Comparison of ENCODE assay signal across 33 cellular contexts in the genomic region with DNA sequence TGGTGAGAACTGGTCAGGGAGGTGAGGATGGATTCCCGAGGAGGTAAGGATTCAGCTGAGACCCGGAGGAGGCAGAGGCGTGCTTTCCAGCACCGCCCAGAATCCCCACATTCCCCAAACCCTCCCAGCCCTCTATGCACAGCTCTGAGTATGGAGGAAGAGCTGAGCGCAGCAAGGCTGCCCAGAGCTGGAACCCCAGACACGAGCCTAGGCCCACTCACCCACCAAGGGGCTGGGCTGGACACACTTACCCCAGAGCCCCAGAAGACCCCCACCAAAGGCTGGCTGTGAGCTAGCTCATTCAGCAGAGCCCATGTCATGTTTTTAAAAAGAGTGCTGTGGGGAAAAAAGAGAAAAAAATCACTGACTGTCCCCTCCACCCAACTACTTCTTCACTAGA.
"Had no signal": no experiment of that assay in that cellular context is flagged by ENCODE, and none has a peak within 500 bp of the region (broad histone marks: within the 10 kb centered on the region; RNA-seq: fewer than 3 reads in every experiment).

No MANE protein-coding gene starts in this region.

- H3K9me3 ChIP-seq: ascending aorta had no signal

- H3K27ac ChIP-seq: ascending aorta, cardiac muscle cell, KMS-11, PC-9, VCaP had no signal

- DNase-seq: activated B cell treated with CpG ODN at 0.5 μM for 24 hours; activated CD4-positive, alpha-beta memory T cell treated with anti-CD3 and anti-CD28 coated beads for 36 hours; activated CD4-positive, alpha-beta T cell treated with anti-CD3 and anti-CD28 coated beads for 4 hours; activated CD4-positive, alpha-beta T cell treated with anti-CD3 and anti-CD28 coated beads, Interleukin-2, amount 50 U/mL, for 1 hour; activated CD4-positive, CD25-positive, alpha-beta regulatory T cell treated with anti-CD3 and anti-CD28 coated beads, Interleukin-2, amount 50 U/mL, for 72 hours; activated CD8-positive, alpha-beta memory T cell treated with anti-CD3 and anti-CD28 coated beads, Interleukin-2, amount 10 ng/mL, durations not matched to agents 7 days and 5 days; activated gamma-delta T cell; activated naive CD4-positive, alpha-beta T cell treated with Interleukin-2 at 50 U/mL for 16 hours; activated naive CD8-positive, alpha-beta T cell treated with anti-CD3 and anti-CD28 coated beads, Interleukin-2, amount 10 ng/mL, durations not matched to agents 7 days and 5 days; amygdala; NCI-H1092 treated with DMSO at 0.1 percent for 48 hours; NCI-H1417; NCI-H146; NCI-H187; NCI-H2029 treated with DMSO at 0.1 percent for 48 hours; NCI-H2107; NCI-H2171; NCI-H510A; NCI-H526; NCI-H748 treated with DMSO at 0.1 percent for 48 hours; NK-92 treated with Interleukin-12 subunit alpha and Interleukin-12 subunit beta, amount 100 ng/mL, for 24 hours; PC-9; Right ventricle myocardium superior; SW 1271; T-helper 1 cell; T-helper 2 cell; T-helper 9 cell had no signal

- H3K4me1 ChIP-seq: ascending aorta had no signal

- H3K27me3 ChIP-seq: ascending aorta, cardiac muscle cell had no signal

- H3K9me3 Mint-ChIP-seq: activated B cell treated with CpG ODN at 0.5 μM for 24 hours; activated CD4-positive, alpha-beta memory T cell treated with anti-CD3 and anti-CD28 coated beads for 36 hours; activated naive CD4-positive, alpha-beta T cell treated with anti-CD3 and anti-CD28 coated beads, Interleukin-2, amount 50 U/mL, for 24 hours; activated naive CD8-positive, alpha-beta T cell treated with anti-CD3 and anti-CD28 coated beads, Interleukin-2, amount 10 ng/mL, durations not matched to agents 7 days and 5 days; activated T-helper 2 cell treated with anti-CD3 and anti-CD28 coated beads, Interferon-gamma antibody, Interleukin-2, Interleukin-4, amounts not matched to agents 10 μg/mL and 5 μg/mL and 100 μg/mL, durations not matched to agents 14 hours and 24 hours and 36 hours had no signal

- H3K4me3 ChIP-seq: ascending aorta, cardiac muscle cell, PC-9 had no signal

- ATAC-seq: activated CD8-positive, alpha-beta memory T cell treated with anti-CD3 and anti-CD28 coated beads, Interleukin-2, amount 10 ng/mL, durations not matched to agents 7 days and 5 days had no signal

- H3K36me3 Mint-ChIP-seq: activated CD4-positive, alpha-beta memory T cell treated with anti-CD3 and anti-CD28 coated beads for 36 hours; activated CD8-positive, alpha-beta memory T cell treated with anti-CD3 and anti-CD28 coated beads, Interleukin-2, amount 10 ng/mL, durations not matched to agents 7 days and 5 days; activated naive CD4-positive, alpha-beta T cell treated with anti-CD3 and anti-CD28 coated beads, Interleukin-2, amount 50 U/mL, for 24 hours; activated naive CD8-positive, alpha-beta T cell treated with anti-CD3 and anti-CD28 coated beads, Interleukin-2, amount 10 ng/mL, durations not matched to agents 7 days and 5 days had no signal

- H3K27me3 Mint-ChIP-seq: activated B cell treated with CpG ODN at 0.5 μM for 24 hours had no signal

- H3K27ac Mint-ChIP-seq: activated B cell treated with CpG ODN at 0.5 μM for 24 hours; activated CD4-positive, alpha-beta memory T cell treated with anti-CD3 and anti-CD28 coated beads for 36 hours; activated CD8-positive, alpha-beta memory T cell treated with anti-CD3 and anti-CD28 coated beads, Interleukin-2, amount 10 ng/mL, durations not matched to agents 7 days and 5 days; activated naive CD4-positive, alpha-beta T cell treated with anti-CD3 and anti-CD28 coated beads, Interleukin-2, amount 50 U/mL, for 24 hours; activated naive CD8-positive, alpha-beta T cell treated with anti-CD3 and anti-CD28 coated beads, Interleukin-2, amount 10 ng/mL, durations not matched to agents 7 days and 5 days; activated T-helper 2 cell treated with anti-CD3 and anti-CD28 coated beads, Interferon-gamma antibody, Interleukin-2, Interleukin-4, amounts not matched to agents 10 μg/mL and 5 μg/mL and 100 μg/mL, durations not matched to agents 14 hours and 24 hours and 36 hours had no signal

- H3K4me3 Mint-ChIP-seq: activated B cell treated with CpG ODN at 0.5 μM for 24 hours; activated CD4-positive, alpha-beta memory T cell treated with anti-CD3 and anti-CD28 coated beads for 36 hours; activated CD8-positive, alpha-beta memory T cell treated with anti-CD3 and anti-CD28 coated beads, Interleukin-2, amount 10 ng/mL, durations not matched to agents 7 days and 5 days; activated naive CD4-positive, alpha-beta T cell treated with anti-CD3 and anti-CD28 coated beads, Interleukin-2, amount 50 U/mL, for 24 hours; activated naive CD8-positive, alpha-beta T cell treated with anti-CD3 and anti-CD28 coated beads, Interleukin-2, amount 10 ng/mL, durations not matched to agents 7 days and 5 days had no signal

- H3K9ac ChIP-seq: KMS-11 had no signal

- H3K4me1 Mint-ChIP-seq: activated CD8-positive, alpha-beta memory T cell treated with anti-CD3 and anti-CD28 coated beads, Interleukin-2, amount 10 ng/mL, durations not matched to agents 7 days and 5 days; activated naive CD4-positive, alpha-beta T cell treated with anti-CD3 and anti-CD28 coated beads, Interleukin-2, amount 50 U/mL, for 24 hours had no signal

- H3K36me3 ChIP-seq: ascending aorta, cardiac muscle cell had no signal
